In the genomic region with DNA sequence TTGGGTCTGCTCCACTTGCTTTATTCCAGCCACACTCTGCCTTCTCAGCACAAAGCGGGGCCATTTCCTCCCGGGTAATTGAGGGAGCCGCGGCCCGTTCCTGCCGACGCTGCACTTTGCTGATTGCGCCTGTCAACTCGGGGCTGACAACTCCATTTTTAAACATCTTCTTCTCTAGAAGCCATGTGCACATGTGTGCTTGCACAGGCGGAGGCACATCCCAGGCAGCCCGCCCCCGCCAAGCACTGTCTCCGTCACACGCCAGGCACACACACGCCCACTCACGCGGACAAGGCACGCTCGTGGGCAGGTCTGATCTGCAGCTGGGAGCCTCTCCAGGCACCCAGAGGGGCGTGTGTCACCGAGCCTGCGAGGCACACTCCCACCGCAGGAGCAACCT, we compare ENCODE assay signal across 27 cellular contexts.
DNase-seq lines count a peak whose midpoint lies in the region; TF ChIP-seq lines count a peak whose summit lies in the region.
"Had no signal": no experiment of that assay in that cellular context is flagged by ENCODE, and none has a peak within 500 bp of the region (broad histone marks: within the 10 kb centered on the region; RNA-seq: fewer than 3 reads in every experiment).

No MANE protein-coding gene starts in this region.

- peak overlapping the region; percentile 79 for H3K27ac Mint-ChIP-seq in nephron progenitor cell
- H3K27ac Mint-ChIP-seq: activated CD8-positive, alpha-beta T cell treated with anti-CD3 and anti-CD28 coated beads for 36 hours; activated naive CD8-positive, alpha-beta T cell treated with anti-CD3 and anti-CD28 coated beads for 36 hours; memory B cell; stimulated activated naive CD8-positive, alpha-beta T cell treated with anti-CD3 and anti-CD28 coated beads, Interleukin-15, Interleukin-2, amounts not matched to agents 100 ng/mL and 50 ng/mL, for 24 hours; T-helper 17 cell had no signal

- no peak overlapping the region for H3K4me3 Mint-ChIP-seq in nephron progenitor cell
- H3K4me3 Mint-ChIP-seq: activated CD8-positive, alpha-beta T cell treated with anti-CD3 and anti-CD28 coated beads for 36 hours; activated naive CD8-positive, alpha-beta T cell treated with anti-CD3 and anti-CD28 coated beads for 36 hours; central memory CD8-positive, alpha-beta T cell; memory B cell; stimulated activated naive CD8-positive, alpha-beta T cell treated with anti-CD3 and anti-CD28 coated beads, Interleukin-15, Interleukin-2, amounts not matched to agents 100 ng/mL and 50 ng/mL, for 24 hours; T-helper 17 cell had no signal

- no peak for TF ChIP-seq CTCF in nephron progenitor cell (IDR thresholded peaks at IDR 0.05)

- DNase-seq in NCI-H2196 (lab: John Stamatoyannopoulos, UW; ENCODE audit: unreplicated experiment) (peak; percentile 55), NCI-H2196 treated with DMSO at 0.1 percent for 48 hours (lab: John Stamatoyannopoulos, UW; ENCODE audit: unreplicated experiment) (no peak), anterior cingulate cortex (lab: John Stamatoyannopoulos, UW) (peak in 46 of 58 donors; percentile 9 to 79 (median 46)), nephron progenitor cell (no peak), T-helper 9 cell (no peak), NCI-H146 (lab: John Stamatoyannopoulos, UW) (no peak)
- DNase-seq: ACHN; activated CD4-positive, alpha-beta T cell treated with anti-CD3 and anti-CD28 coated beads for 1 hour; activated CD8-positive, alpha-beta T cell treated with anti-CD3 and anti-CD28 coated beads for 36 hours; activated effector memory CD4-positive, alpha-beta T cell treated with Interleukin-2 at 50 U/mL for 16 hours; activated naive CD8-positive, alpha-beta T cell treated with anti-CD3 and anti-CD28 coated beads for 36 hours; Caco-2; dermis blood vessel endothelial cell; esophagus squamous epithelium; gastrocnemius medialis; hippocampal formation; KG1; MG63; NCI-H1694 treated with DMSO at 0.1 percent for 48 hours; NCI-H226; NCI-H774; T-helper 17 cell had no signal

- peaks cover 46% of the 10 kb centered on the region for H3K4me1 Mint-ChIP-seq in nephron progenitor cell
- H3K4me1 Mint-ChIP-seq: activated naive CD8-positive, alpha-beta T cell treated with anti-CD3 and anti-CD28 coated beads for 36 hours; central memory CD8-positive, alpha-beta T cell; memory B cell had no signal

- H3K9me3 Mint-ChIP-seq in nephron progenitor cell = no peaks in the 10 kb centered on the region
- H3K9me3 Mint-ChIP-seq: activated CD8-positive, alpha-beta T cell treated with anti-CD3 and anti-CD28 coated beads for 36 hours; activated naive CD8-positive, alpha-beta T cell treated with anti-CD3 and anti-CD28 coated beads for 36 hours; central memory CD8-positive, alpha-beta T cell had no signal

- H3K36me3 Mint-ChIP-seq in nephron progenitor cell (ENCODE audit: low read depth) = no peaks in the 10 kb centered on the region
- H3K36me3 Mint-ChIP-seq: activated naive CD8-positive, alpha-beta T cell treated with anti-CD3 and anti-CD28 coated beads for 36 hours; memory B cell had no signal

- peak overlapping the region; percentile 36 for H3K27ac ChIP-seq in temporal lobe (ENCODE audit: low read depth, low read length)
- H3K27ac ChIP-seq: esophagus squamous epithelium, gastrocnemius medialis, tibial nerve had no signal

- H3K27me3 Mint-ChIP-seq in nephron progenitor cell (ENCODE audit: low read depth, poor library complexity) = no peaks in the 10 kb centered on the region

Comparison
In these comparisons a context has a peak if more than half of its experiments do, and no peak if none do; other contexts are left out.
1. DNase-seq: peak in NCI-H2196 (single experiment) and anterior cingulate cortex (46 of 58); none in NCI-H2196 treated with DMSO at 0.1 percent for 48 hours (single experiment), nephron progenitor cell (single experiment), T-helper 9 cell (single experiment) and NCI-H146 (single experiment).